Comparison of ENCODE assay signal across 23 cellular contexts in genomic region chr15:59539799-59540198, GRCh38.
A peak's percentile ranks its signal among the peaks of the same experiment; 100 is the strongest.
DNase-seq lines count a peak whose midpoint lies in the region; ATAC-seq, FAIRE-seq and TF ChIP-seq lines count a peak whose summit lies in the region.
"Had no signal": no experiment of that assay in that cellular context is flagged by ENCODE, and none has a peak within 500 bp of the region (broad histone marks: within the 10 kb centered on the region; RNA-seq: fewer than 3 reads in every experiment).

No MANE protein-coding gene starts in this region.

- in situ Hi-C loops in KBM-7 (cut with MboI; ENCODE audit: low pct_unique_long_range_greater_than_20kb, low sequenced_read_pairs) = loop anchor here (25.0 kb wide), 1 partner anchor 98 kb away; no protein-coding TSS in a partner anchor

- H3K4me3 ChIP-seq in A549 (no peak overlapping the region), adipocyte (ENCODE audit: low read length) (no peak overlapping the region), GM23338 (no peak overlapping the region)
- no peak overlapping the region for H3K4me3 ChIP-seq in CD8-positive, alpha-beta T cell (ENCODE audit: low read depth, low read length)
- H3K4me3 ChIP-seq: ascending aorta, psoas muscle, SJCRH30, spleen, vagina had no signal

- no peak for FAIRE-seq in A549 (lab: Jason Lieb, UNC)

- peaks cover 15% of the 10 kb centered on the region for H3K4me1 ChIP-seq in A549
- no peaks in the 10 kb centered on the region for H3K4me1 ChIP-seq in adipocyte (ENCODE audit: control insufficient read depth, insufficient read depth, low read length)
- no peaks in the 10 kb centered on the region for H3K4me1 ChIP-seq in GM23338 (ENCODE audit: insufficient read depth)
- H3K4me1 ChIP-seq in CD8-positive, alpha-beta T cell (ENCODE audit: insufficient read depth, low read length) = no peaks in the 10 kb centered on the region
- H3K4me1 ChIP-seq: ascending aorta, psoas muscle, vagina had no signal

- peak overlapping the region in 1 of 2 experiments; percentile 41; a peak in 3 of 6 replicates for H3K27ac ChIP-seq in A549
- H3K27ac ChIP-seq in GM23338 (ENCODE audit: low read depth) = no peak overlapping the region
- H3K27ac ChIP-seq in CD8-positive, alpha-beta T cell (ENCODE audit: low read depth, low read length) = no peak overlapping the region
- H3K27ac ChIP-seq: ascending aorta, psoas muscle, SJCRH30, spleen, vagina had no signal

- DNase-seq in A549 (ENCODE audit: low read depth in 1 of 2, low spot score in 1 of 2) = peak in 1 of 2 experiments; percentile 80
- peak; percentile 60 for DNase-seq in HT1080 (ENCODE audit: low read depth)
- DNase-seq in adipocyte (ENCODE audit: low read depth) = peak; percentile 22
- no peak for DNase-seq in left colon
- DNase-seq in chondrocyte (ENCODE audit: low spot score) = no peak
- DNase-seq in GM23338 (ENCODE audit: low spot score) = no peak
- no peak for DNase-seq in CD8-positive, alpha-beta T cell
- no peak for DNase-seq in KBM-7
- DNase-seq: activated CD4-positive, CD25-positive, alpha-beta regulatory T cell; activated CD8-positive, alpha-beta T cell treated with anti-CD3 and anti-CD28 coated beads for 36 hours; activated naive CD4-positive, alpha-beta T cell treated with anti-CD3 and anti-CD28 coated beads for 36 hours; activated T-cell treated with anti-CD3 and anti-CD28 coated beads, Interleukin-2, amount 50 U/mL, for 24 hours; DMS153; HFFc6; NCI-H526; psoas muscle; SJCRH30; spleen; stimulated activated CD4-positive, alpha-beta T cell treated with anti-CD3 and anti-CD28 coated beads, Interleukin-4, amount 100 ng/mL, for 4 hours; substantia nigra had no signal

- H3F3A ChIP-seq in GM23338 (replicated peaks; ENCODE audit: low read depth) = no peaks in the 10 kb centered on the region

- no peak for TF ChIP-seq EP300 in A549 (IDR thresholded peaks at IDR 0.05)

- POLR2A ChIA-PET in A549 (lab: Yijun Ruan, JAX) = no interaction called here
- POLR2A ChIA-PET in CD8-positive, alpha-beta T cell (lab: Charles Lee) = no interaction called here

- no peak overlapping the region for H3K9ac ChIP-seq in adipocyte (ENCODE audit: low read length)

- TF ChIP-seq CTCF in A549 (IDR thresholded peaks at IDR 0.05) = no peak
- no peak for TF ChIP-seq CTCF in chondrocyte (IDR thresholded peaks at IDR 0.05)
- no peak for TF ChIP-seq CTCF in GM23338 (conservative IDR thresholded peaks at IDR 0.05; ENCODE audit: low read depth in 2 of 2)
- no peak for TF ChIP-seq CTCF in CD8-positive, alpha-beta T cell (IDR thresholded peaks at IDR 0.05)

- peak in 1 of 2 experiments; percentile 37; a peak in 1 of 6 replicates for ATAC-seq in A549
- peak; percentile 37 for ATAC-seq in left colon
- ATAC-seq in GM23338 = no peak
- no peak for ATAC-seq in CD8-positive, alpha-beta T cell
- ATAC-seq: activated CD8-positive, alpha-beta T cell treated with anti-CD3 and anti-CD28 coated beads for 36 hours; psoas muscle had no signal

- no peaks in the 10 kb centered on the region for H4K20me1 ChIP-seq in GM23338 (replicated peaks; ENCODE audit: insufficient read depth)

- H3K9me2 ChIP-seq in GM23338 (ENCODE audit: insufficient read depth) = no peaks in the 10 kb centered on the region

- H3K36me3 Mint-ChIP-seq in chondrocyte (ENCODE audit: low read depth) = no peaks in the 10 kb centered on the region
- H3K36me3 Mint-ChIP-seq in GM23338 (ENCODE audit: low read depth) = no peaks in the 10 kb centered on the region
- H3K36me3 Mint-ChIP-seq in CD8-positive, alpha-beta T cell = no peaks in the 10 kb centered on the region
- H3K36me3 Mint-ChIP-seq: CD14-positive monocyte had no signal

- H3K4me1 Mint-ChIP-seq in chondrocyte (ENCODE audit: low read depth) (no peaks in the 10 kb centered on the region), GM23338 (no peaks in the 10 kb centered on the region; the same call in 2 of the 3 replicates)
- H3K4me1 Mint-ChIP-seq in CD8-positive, alpha-beta T cell (ENCODE audit: low read depth) = peaks cover 5% of the 10 kb centered on the region

- H3K4me2 ChIP-seq in A549 (peak overlapping the region; percentile 41), GM23338 (no peak overlapping the region)

- H3K36me3 ChIP-seq in adipocyte (ENCODE audit: control insufficient read depth, insufficient read depth, low read length, severe bottlenecking) (no peaks in the 10 kb centered on the region), GM23338 (ENCODE audit: insufficient read depth) (no peaks in the 10 kb centered on the region)
- no peaks in the 10 kb centered on the region for H3K36me3 ChIP-seq in CD8-positive, alpha-beta T cell (ENCODE audit: insufficient read depth, low read length)
- H3K36me3 ChIP-seq: ascending aorta, SJCRH30, spleen, vagina had no signal

- H3K9me3 Mint-ChIP-seq in chondrocyte (ENCODE audit: low read depth) (no peaks in the 10 kb centered on the region), GM23338 (no peaks in the 10 kb centered on the region)
- H3K9me3 Mint-ChIP-seq in CD8-positive, alpha-beta T cell = no peaks in the 10 kb centered on the region
- H3K9me3 Mint-ChIP-seq: activated CD8-positive, alpha-beta T cell treated with anti-CD3 and anti-CD28 coated beads for 36 hours; activated naive CD4-positive, alpha-beta T cell treated with anti-CD3 and anti-CD28 coated beads for 36 hours; activated T-cell treated with anti-CD3 and anti-CD28 coated beads, Interleukin-2, amount 50 U/mL, for 24 hours; CD14-positive monocyte; HFFc6 had no signal

- H3K27ac Mint-ChIP-seq in chondrocyte (ENCODE audit: unreplicated experiment) = no peak overlapping the region
- no peak overlapping the region for H3K27ac Mint-ChIP-seq in GM23338
- H3K27ac Mint-ChIP-seq in CD8-positive, alpha-beta T cell = no peak overlapping the region
- H3K27ac Mint-ChIP-seq: activated CD8-positive, alpha-beta T cell treated with anti-CD3 and anti-CD28 coated beads for 36 hours; activated naive CD4-positive, alpha-beta T cell treated with anti-CD3 and anti-CD28 coated beads for 36 hours; activated T-cell treated with anti-CD3 and anti-CD28 coated beads, Interleukin-2, amount 50 U/mL, for 24 hours; HFFc6 had no signal

- TF ChIP-seq POLR2A in A549 (IDR thresholded peaks at IDR 0.05; ENCODE audit: low read length) = no peak

- H3K4me3 Mint-ChIP-seq in chondrocyte (ENCODE audit: unreplicated experiment) = no peak overlapping the region
- H3K4me3 Mint-ChIP-seq in GM23338 = no peak overlapping the region
- H3K4me3 Mint-ChIP-seq in CD8-positive, alpha-beta T cell = no peak overlapping the region
- H3K4me3 Mint-ChIP-seq: activated CD8-positive, alpha-beta T cell treated with anti-CD3 and anti-CD28 coated beads for 36 hours; activated naive CD4-positive, alpha-beta T cell treated with anti-CD3 and anti-CD28 coated beads for 36 hours; activated T-cell treated with anti-CD3 and anti-CD28 coated beads, Interleukin-2, amount 50 U/mL, for 24 hours; CD14-positive monocyte; HFFc6 had no signal

- no peak overlapping the region for H2AFZ ChIP-seq in GM23338

- WGBS in A549 (ENCODE audit: missing lambda C conversion rate) = 73% methylated on average over 3 of the region's 3 CpGs

- H3K27me3 Mint-ChIP-seq in chondrocyte (ENCODE audit: low read depth) (peaks cover 20% of the 10 kb centered on the region), GM23338 (ENCODE audit: insufficient read depth, low read depth, poor library complexity) (peaks cover 9% of the 10 kb centered on the region)
- peaks cover 12% of the 10 kb centered on the region for H3K27me3 Mint-ChIP-seq in CD8-positive, alpha-beta T cell (ENCODE audit: low read depth)
- H3K27me3 Mint-ChIP-seq: activated T-cell treated with anti-CD3 and anti-CD28 coated beads, Interleukin-2, amount 50 U/mL, for 24 hours had no signal

- CTCF ChIA-PET in A549 (lab: Yijun Ruan, JAX) = no interaction called here
- CTCF ChIA-PET in CD8-positive, alpha-beta T cell (lab: Charles Lee) = no interaction called here

- H3K9me3 ChIP-seq in A549 = no peaks in the 10 kb centered on the region
- H3K9me3 ChIP-seq in adipocyte (ENCODE audit: control insufficient read depth, low read length) = no peaks in the 10 kb centered on the region
- H3K9me3 ChIP-seq in CD8-positive, alpha-beta T cell (ENCODE audit: low read length) = no peaks in the 10 kb centered on the region
- H3K9me3 ChIP-seq: ascending aorta, psoas muscle, SJCRH30, spleen, vagina had no signal

- no peak for TF ChIP-seq RAD21 in A549 (conservative IDR thresholded peaks at IDR 0.05 in 1 of 2, IDR thresholded peaks at IDR 0.05 in 1 of 2)

- H3K27me3 ChIP-seq in adipocyte (replicated peaks; ENCODE audit: control insufficient read depth, insufficient read depth, low read length) (peaks cover 29% of the 10 kb centered on the region), GM23338 (ENCODE audit: insufficient read depth) (no peaks in the 10 kb centered on the region)
- H3K27me3 ChIP-seq in CD8-positive, alpha-beta T cell (ENCODE audit: insufficient read depth, low read length) = no peaks in the 10 kb centered on the region
- H3K27me3 ChIP-seq: ascending aorta, SJCRH30, spleen, vagina had no signal

- H3K79me2 ChIP-seq in GM23338 (replicated peaks; ENCODE audit: insufficient read depth) = no peaks in the 10 kb centered on the region

- intact Hi-C loops in left colon (cut with DNase I, micrococcal nuclease) = no loop called here
- intact Hi-C loops in CD8-positive, alpha-beta T cell (cut with DNase I, micrococcal nuclease) = no loop called here

TF ChIP-seq in A549, 52 proteins besides CTCF, POLR2A, EP300 and RAD21 (continues in another document):
- TF ChIP-seq FOXS1 (CRISPR knock-in tag; IDR thresholded peaks at IDR 0.05) (no peak), MAFK (IDR thresholded peaks at IDR 0.05; ENCODE audit: partially characterized antibody) (peak; percentile 63), HES2 (IDR thresholded peaks at IDR 0.05) (no peak), FOSL2 (IDR thresholded peaks at IDR 0.05) (no peak), FOSL2 (CRISPR knock-in tag; IDR thresholded peaks at IDR 0.05) (peak; percentile 62; the same call in 1 of the 2 replicates)

TF ChIP-seq in GM23338, 12 proteins besides CTCF, POLR2A, EP300 and RAD21 (continues in another document):
- TF ChIP-seq STAT1 (IDR thresholded peaks at IDR 0.05; ENCODE audit: unreplicated experiment) = no peak
- no peak for TF ChIP-seq ZNF114 (CRISPR knock-in tag; IDR thresholded peaks at IDR 0.05)
- TF ChIP-seq EZH2 (IDR thresholded peaks at IDR 0.05; ENCODE audit: low read depth, unreplicated experiment) = no peak
- no peak for TF ChIP-seq JUNB (IDR thresholded peaks at IDR 0.05; ENCODE audit: unreplicated experiment)
- TF ChIP-seq NANOG (IDR thresholded peaks at IDR 0.05; ENCODE audit: borderline replicate concordance) = no peak

Comparison
In these comparisons a context has a peak if more than half of its experiments do, and no peak if none do; other contexts are left out.
1. DNase-seq: peak in HT1080 (single experiment) and adipocyte (single experiment); none in left colon (0 of 2), chondrocyte (single experiment), GM23338 (single experiment), CD8-positive, alpha-beta T cell (0 of 7) and KBM-7 (single experiment).